ENCODE assay signal across 8 cellular contexts in genomic region chr1:87330954-87331318, GRCh38. TPM values are rescaled to one million over a fixed set of nuclear protein-coding genes. Genes with fewer than 3 reads are reported as not detected.
DNase-seq lines count a peak whose midpoint lies in the region; ATAC-seq and TF ChIP-seq lines count a peak whose summit lies in the region.

No MANE protein-coding gene starts in this region.

- H3K9me3 ChIP-seq in adipocyte (ENCODE audit: control insufficient read depth, low read length), result no peaks in the 10 kb centered on the region
- H3K9me3 ChIP-seq in tibial artery, result no peaks in the 10 kb centered on the region

- intact Hi-C loops in tibial artery (cut with DNase I; ENCODE audit: low total_unique reads), result loop anchor here (10.0 kb wide), 2 partner anchors 194 to 416 kb away; partner anchors contain the start of genes HS2ST1 and SELENOF

- H3K27me3 ChIP-seq in adipocyte (replicated peaks; ENCODE audit: control insufficient read depth, insufficient read depth, low read length) (no peaks in the 10 kb centered on the region), layer of hippocampus (ENCODE audit: control insufficient read depth, insufficient read depth, low read length) (no peaks in the 10 kb centered on the region), tibial artery (no peaks in the 10 kb centered on the region)

- H3K4me3 ChIP-seq in adipocyte (ENCODE audit: low read length), result peak overlapping the region; percentile 84
- H3K4me3 ChIP-seq in tibial artery, result peak overlapping the region; percentile 65 to 79

- H3K27ac Mint-ChIP-seq in activated CD8-positive, alpha-beta memory T cell treated with anti-CD3 and anti-CD28 coated beads, Interleukin-2, amount 10 ng/mL, durations not matched to agents 7 days and 5 days, result peak overlapping the region; percentile 92

- H3K27ac ChIP-seq in layer of hippocampus (ENCODE audit: low read depth, low read length) (peak overlapping the region; percentile 73), tibial artery (peak overlapping the region; percentile 94 to 98)

- H3K9me3 Mint-ChIP-seq in activated CD8-positive, alpha-beta memory T cell treated with anti-CD3 and anti-CD28 coated beads, Interleukin-2, amount 10 ng/mL, durations not matched to agents 7 days and 5 days (ENCODE audit: low read depth), result no peaks in the 10 kb centered on the region

- peaks cover 29% of the 10 kb centered on the region for H3K36me3 Mint-ChIP-seq in activated CD8-positive, alpha-beta memory T cell treated with anti-CD3 and anti-CD28 coated beads, Interleukin-2, amount 10 ng/mL, durations not matched to agents 7 days and 5 days

- TF ChIP-seq CTCF in tibial artery (IDR thresholded peaks at IDR 0.05), result no peak

- no peak for ATAC-seq in activated CD8-positive, alpha-beta memory T cell treated with anti-CD3 and anti-CD28 coated beads, Interleukin-2, amount 10 ng/mL, durations not matched to agents 7 days and 5 days
- ATAC-seq in HG03378 (IDR thresholded peaks at IDR 0.05; ENCODE audit: unreplicated experiment), result no peak

- H3K4me1 Mint-ChIP-seq in activated CD8-positive, alpha-beta memory T cell treated with anti-CD3 and anti-CD28 coated beads, Interleukin-2, amount 10 ng/mL, durations not matched to agents 7 days and 5 days, result peaks cover 39% of the 10 kb centered on the region

- H3K4me1 ChIP-seq in adipocyte (ENCODE audit: control insufficient read depth, insufficient read depth, low read length) (peaks cover 37% of the 10 kb centered on the region), tibial artery (peaks cover 0 to 36% (median 25%) of the 10 kb centered on the region in 4 donors)

- no peaks in the 10 kb centered on the region for H3K27me3 Mint-ChIP-seq in activated CD8-positive, alpha-beta memory T cell treated with anti-CD3 and anti-CD28 coated beads, Interleukin-2, amount 10 ng/mL, durations not matched to agents 7 days and 5 days

- CTCF ChIA-PET in activated CD8-positive, alpha-beta memory T cell treated with anti-CD3 and anti-CD28 coated beads, Interleukin-2, amount 10 ng/mL, durations not matched to agents 7 days and 5 days (lab: Charles Lee), result interaction anchor here (1.2 kb wide), 1 partner anchor 38 kb away, joined by 3 read pairs; no protein-coding TSS in a partner anchor

- peak overlapping the region; percentile 98 for H3K9ac ChIP-seq in adipocyte (ENCODE audit: low read length)

- H3K36me3 ChIP-seq in adipocyte (ENCODE audit: control insufficient read depth, insufficient read depth, low read length, severe bottlenecking), result peaks cover 22% of the 10 kb centered on the region
- no peaks in the 10 kb centered on the region for H3K36me3 ChIP-seq in tibial artery

- DNase-seq in activated CD8-positive, alpha-beta memory T cell treated with anti-CD3 and anti-CD28 coated beads, Interleukin-2, amount 10 ng/mL, durations not matched to agents 7 days and 5 days, result no peak
- no peak for DNase-seq in activated CD8-positive, alpha-beta memory T cell treated with anti-CD3 and anti-CD28 coated beads for 24 hours
- no peak for DNase-seq in adipocyte (ENCODE audit: low read depth)
- no peak for DNase-seq in tibial artery
- DNase-seq in NCI-H1092 (lab: John Stamatoyannopoulos, UW), result no peak
- DNase-seq in pons (ENCODE audit: low spot score), result no peak

- peak overlapping the region; percentile 89 for H3K4me3 Mint-ChIP-seq in activated CD8-positive, alpha-beta memory T cell treated with anti-CD3 and anti-CD28 coated beads, Interleukin-2, amount 10 ng/mL, durations not matched to agents 7 days and 5 days

RNA-seq across cellular contexts. Expression of gene LMO4, which starts 2.3 kb away (rescaled TPM):
- 10 to 100 TPM; 49.2 to 63.7 TPM for total RNA-seq in activated CD8-positive, alpha-beta memory T cell treated with anti-CD3 and anti-CD28 coated beads, Interleukin-2, amount 10 ng/mL, durations not matched to agents 7 days and 5 days
